27 cellular contexts compared by ENCODE assay signal in genomic region chr3:173140986-173141385, GRCh38. TPM values are rescaled to one million over a fixed set of nuclear protein-coding genes. Genes with fewer than 3 reads are reported as not detected.
"Had no signal": no experiment of that assay in that cellular context is flagged by ENCODE, and none has a peak within 500 bp of the region (broad histone marks: within the 10 kb centered on the region; RNA-seq: fewer than 3 reads in every experiment).

TSS of gene SPATA16 (minus strand) at chr3:173141235. CDS start at chr3:173117731, 23,504 bp downstream.

- H3K9me3 ChIP-seq: Peyer's patch had no signal

- H3K36me3 Mint-ChIP-seq: activated naive CD4-positive, alpha-beta T cell treated with anti-CD3 and anti-CD28 coated beads, Interleukin-2, amount 10 ng/mL, durations not matched to agents 7 days and 5 days; activated naive CD8-positive, alpha-beta T cell treated with anti-CD3 and anti-CD28 coated beads for 36 hours; T-cell had no signal

- H3K36me3 ChIP-seq: Peyer's patch had no signal

- H3K4me3 ChIP-seq: Peyer's patch, SK-N-MC had no signal

- H3K27ac ChIP-seq: Peyer's patch, SK-N-MC had no signal

- ATAC-seq: activated T-helper 17 cell treated with anti-CD3 and anti-CD28 coated beads, Interleukin-2, amount 50 U/mL, for 72 hours; T-cell had no signal

- H3K4me3 Mint-ChIP-seq: activated CD4-positive, alpha-beta memory T cell treated with anti-CD3 and anti-CD28 coated beads, Interleukin-2, amount 10 ng/mL, durations not matched to agents 7 days and 5 days; activated naive CD4-positive, alpha-beta T cell treated with anti-CD3 and anti-CD28 coated beads, Interleukin-2, amount 10 ng/mL, durations not matched to agents 7 days and 5 days; activated naive CD8-positive, alpha-beta T cell treated with anti-CD3 and anti-CD28 coated beads for 36 hours; activated T-helper 17 cell treated with anti-CD3 and anti-CD28 coated beads, Interleukin-2, amount 50 U/mL, for 72 hours; T-cell had no signal

- H3K27me3 Mint-ChIP-seq: activated CD4-positive, alpha-beta memory T cell treated with anti-CD3 and anti-CD28 coated beads, Interleukin-2, amount 10 ng/mL, durations not matched to agents 7 days and 5 days; activated naive CD4-positive, alpha-beta T cell treated with anti-CD3 and anti-CD28 coated beads, Interleukin-2, amount 10 ng/mL, durations not matched to agents 7 days and 5 days; activated naive CD8-positive, alpha-beta T cell treated with anti-CD3 and anti-CD28 coated beads for 36 hours; activated T-helper 17 cell treated with anti-CD3 and anti-CD28 coated beads, Interleukin-2, amount 50 U/mL, for 72 hours; T-cell had no signal

- H3K27me3 ChIP-seq: Peyer's patch had no signal

- H3K27ac Mint-ChIP-seq: activated CD4-positive, alpha-beta memory T cell treated with anti-CD3 and anti-CD28 coated beads, Interleukin-2, amount 10 ng/mL, durations not matched to agents 7 days and 5 days; activated naive CD4-positive, alpha-beta T cell treated with anti-CD3 and anti-CD28 coated beads, Interleukin-2, amount 10 ng/mL, durations not matched to agents 7 days and 5 days; activated naive CD8-positive, alpha-beta T cell treated with anti-CD3 and anti-CD28 coated beads for 36 hours; activated T-helper 17 cell treated with anti-CD3 and anti-CD28 coated beads, Interleukin-2, amount 50 U/mL, for 72 hours; T-cell had no signal

- DNase-seq: activated CD4-positive, alpha-beta memory T cell treated with anti-CD3 and anti-CD28 coated beads, Interleukin-2, amount 10 ng/mL, durations not matched to agents 7 days and 5 days; activated CD4-positive, alpha-beta T cell treated with anti-CD3 and anti-CD28 coated beads, Interleukin-2, amount 50 U/mL, for 1 hour; activated CD4-positive, CD25-positive, alpha-beta regulatory T cell; activated gamma-delta T cell; activated naive CD4-positive, alpha-beta T cell treated with anti-CD3 and anti-CD28 coated beads, Interleukin-2, amount 10 ng/mL, durations not matched to agents 7 days and 5 days; activated naive CD8-positive, alpha-beta T cell treated with anti-CD3 and anti-CD28 coated beads for 36 hours; activated T-cell treated with anti-CD3 and anti-CD28 coated beads for 4 hours; activated T-cell treated with anti-CD3 and anti-CD28 coated beads, Interleukin-2, amount 50 U/mL, for 48 hours; cerebellar nuclear complex; MM.1S; NCI-H1105; NCI-H1436; NCI-H1694 treated with DMSO at 0.1 percent for 48 hours; NCI-H2029 treated with DMSO at 0.1 percent for 48 hours; NCI-H345; NCI-H510A; NCI-H526 treated with DMSO at 0.1 percent for 48 hours; Peyer's patch; SIG-M5; T-cell; T-helper 2 cell; T1000 had no signal

- H3K4me1 ChIP-seq: Peyer's patch had no signal

- H3K4me1 Mint-ChIP-seq: activated CD4-positive, alpha-beta memory T cell treated with anti-CD3 and anti-CD28 coated beads, Interleukin-2, amount 10 ng/mL, durations not matched to agents 7 days and 5 days; activated naive CD4-positive, alpha-beta T cell treated with anti-CD3 and anti-CD28 coated beads, Interleukin-2, amount 10 ng/mL, durations not matched to agents 7 days and 5 days; activated naive CD8-positive, alpha-beta T cell treated with anti-CD3 and anti-CD28 coated beads for 36 hours; activated T-helper 17 cell treated with anti-CD3 and anti-CD28 coated beads, Interleukin-2, amount 50 U/mL, for 72 hours; T-cell had no signal

- H3K9me3 Mint-ChIP-seq: activated CD4-positive, alpha-beta memory T cell treated with anti-CD3 and anti-CD28 coated beads, Interleukin-2, amount 10 ng/mL, durations not matched to agents 7 days and 5 days; activated naive CD4-positive, alpha-beta T cell treated with anti-CD3 and anti-CD28 coated beads, Interleukin-2, amount 10 ng/mL, durations not matched to agents 7 days and 5 days; activated naive CD8-positive, alpha-beta T cell treated with anti-CD3 and anti-CD28 coated beads for 36 hours; activated T-helper 17 cell treated with anti-CD3 and anti-CD28 coated beads, Interleukin-2, amount 50 U/mL, for 72 hours had no signal

RNA-seq across cellular contexts. Expression of gene SPATA16, which starts in this region (rescaled TPM):
- total RNA-seq: activated CD4-positive, alpha-beta memory T cell treated with anti-CD3 and anti-CD28 coated beads, Interleukin-2, amount 10 ng/mL, durations not matched to agents 7 days and 5 days; activated CD8-positive, alpha-beta memory T cell treated with anti-CD3 and anti-CD28 coated beads for 36 hours; activated naive CD8-positive, alpha-beta T cell treated with anti-CD3 and anti-CD28 coated beads for 36 hours; activated T-helper 17 cell treated with anti-CD3 and anti-CD28 coated beads, Interleukin-2, amount 50 U/mL, for 72 hours; cardiac septum; Peyer's patch; T-cell had no signal
- polyA plus RNA-seq: adipose tissue had no signal
